Comparison of ENCODE assay signal across 21 cellular contexts in the genomic region with DNA sequence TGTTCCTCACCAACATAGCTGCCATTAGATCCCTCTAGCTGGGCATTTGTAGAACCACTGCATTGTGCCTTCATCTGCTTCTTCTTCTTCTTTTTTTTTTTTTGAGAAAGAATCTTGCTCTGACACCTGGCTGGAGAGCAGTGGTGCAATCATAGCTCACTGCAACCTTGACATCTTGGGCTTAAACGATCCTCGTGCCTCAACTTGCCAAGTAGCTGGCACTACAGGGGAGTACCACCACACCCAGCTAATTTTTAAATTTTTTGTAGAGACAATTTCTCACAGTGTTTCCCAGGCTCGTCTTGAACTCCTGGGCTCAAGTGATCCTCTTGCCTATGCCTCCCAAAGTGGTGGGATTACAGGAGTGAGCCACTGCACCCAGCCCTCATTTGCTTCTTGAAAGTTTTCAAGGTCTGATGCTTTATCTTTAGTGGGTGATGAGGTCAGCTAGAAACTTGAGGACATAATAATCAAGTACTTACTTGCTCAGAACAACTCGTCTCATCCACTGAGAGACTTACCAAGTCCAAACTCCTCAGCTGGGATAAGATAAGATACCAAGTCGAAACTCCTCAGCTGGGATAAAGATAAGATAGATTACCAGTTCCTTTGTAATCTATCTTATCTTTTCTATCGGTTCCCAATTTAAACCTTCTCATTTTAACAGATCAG.
A peak's percentile ranks its signal among the peaks of the same experiment; 100 is the strongest.
DNase-seq lines count a peak whose midpoint lies in the region; FAIRE-seq and TF ChIP-seq lines count a peak whose summit lies in the region.
"Had no signal": no experiment of that assay in that cellular context is flagged by ENCODE, and none has a peak within 500 bp of the region (broad histone marks: within the 10 kb centered on the region; RNA-seq: fewer than 3 reads in every experiment).

No MANE protein-coding gene starts in this region.

- H3K4me3 Mint-ChIP-seq in activated T-cell treated with anti-CD3 and anti-CD28 coated beads, Interleukin-2, amount 50 U/mL, for 24 hours = no peak overlapping the region
- H3K4me3 Mint-ChIP-seq: activated CD4-positive, alpha-beta T cell treated with anti-CD3 and anti-CD28 coated beads, Interleukin-2, amount 10 ng/mL, durations not matched to agents 7 days and 5 days; activated naive CD8-positive, alpha-beta T cell treated with anti-CD3 and anti-CD28 coated beads for 36 hours; mesothelial cell of epicardium had no signal

- H3K27me3 Mint-ChIP-seq in activated T-cell treated with anti-CD3 and anti-CD28 coated beads, Interleukin-2, amount 50 U/mL, for 24 hours = no peaks in the 10 kb centered on the region
- H3K27me3 Mint-ChIP-seq: activated CD4-positive, alpha-beta T cell treated with anti-CD3 and anti-CD28 coated beads, Interleukin-2, amount 10 ng/mL, durations not matched to agents 7 days and 5 days; activated naive CD8-positive, alpha-beta T cell treated with anti-CD3 and anti-CD28 coated beads for 36 hours had no signal

- peak overlapping the region; percentile 15; the same call in 1 of the 2 replicates for H3K4me2 ChIP-seq in KMS-11
- H3K4me2 ChIP-seq: A549 had no signal

- H4K20me1 ChIP-seq in KMS-11 (ENCODE audit: insufficient read depth) = no peaks in the 10 kb centered on the region

- H3K27ac Mint-ChIP-seq in activated T-cell treated with anti-CD3 and anti-CD28 coated beads, Interleukin-2, amount 50 U/mL, for 24 hours = peak overlapping the region; percentile 46
- H3K27ac Mint-ChIP-seq: activated CD4-positive, alpha-beta T cell treated with anti-CD3 and anti-CD28 coated beads, Interleukin-2, amount 10 ng/mL, durations not matched to agents 7 days and 5 days; activated naive CD8-positive, alpha-beta T cell treated with anti-CD3 and anti-CD28 coated beads for 36 hours; mesothelial cell of epicardium had no signal

- H3K9me3 Mint-ChIP-seq in activated T-cell treated with anti-CD3 and anti-CD28 coated beads, Interleukin-2, amount 50 U/mL, for 24 hours = no peaks in the 10 kb centered on the region
- H3K9me3 Mint-ChIP-seq: activated CD4-positive, alpha-beta T cell treated with anti-CD3 and anti-CD28 coated beads, Interleukin-2, amount 10 ng/mL, durations not matched to agents 7 days and 5 days; activated naive CD8-positive, alpha-beta T cell treated with anti-CD3 and anti-CD28 coated beads for 36 hours; mesothelial cell of epicardium had no signal

- H3K4me1 ChIP-seq in KMS-11 (ENCODE audit: low read depth, poor library complexity, severe bottlenecking) (peaks cover 69% of the 10 kb centered on the region), small intestine (ENCODE audit: control insufficient read depth in 2 of 2, insufficient read depth in 1 of 2, low read depth in 1 of 2, low read length in 1 of 2) (peaks cover 0 to 3% of the 10 kb centered on the region in 2 donors)

- peaks cover 11% of the 10 kb centered on the region for H3K36me3 Mint-ChIP-seq in activated T-cell treated with anti-CD3 and anti-CD28 coated beads, Interleukin-2, amount 50 U/mL, for 24 hours (ENCODE audit: low read depth)
- H3K36me3 Mint-ChIP-seq: mesothelial cell of epicardium had no signal

- no peak overlapping the region for H2AFZ ChIP-seq in KMS-11 (ENCODE audit: low read depth)

- H3K4me3 ChIP-seq in KMS-11 (IDR thresholded peaks at IDR 0.05; ENCODE audit: insufficient read depth, low read depth, low read length) (no peak overlapping the region), epithelial cell of esophagus (ENCODE audit: low read length) (no peak overlapping the region), small intestine (ENCODE audit: low read depth in 1 of 2, low read length in 2 of 2) (no peak overlapping the region)
- H3K4me3 ChIP-seq: A549, dorsolateral prefrontal cortex, right atrium auricular region, uterus had no signal

- peaks cover 65% of the 10 kb centered on the region for H3K79me2 ChIP-seq in KMS-11 (ENCODE audit: insufficient read depth, low read depth)

- TF ChIP-seq CTCF in KMS-11 (conservative IDR thresholded peaks at IDR 0.05; ENCODE audit: low read depth, low read length) (no peak), epithelial cell of esophagus (IDR thresholded peaks at IDR 0.05; ENCODE audit: insufficient read depth, low read depth, low read length, missing control alignments) (no peak)

- H3K27me3 ChIP-seq in KMS-11 (ENCODE audit: insufficient read depth, low read depth) (no peaks in the 10 kb centered on the region), small intestine (ENCODE audit: control insufficient read depth in 2 of 2, insufficient read depth in 2 of 2, low read length in 2 of 2) (no peaks in the 10 kb centered on the region)
- H3K27me3 ChIP-seq: dorsolateral prefrontal cortex, right atrium auricular region, uterus had no signal

- H3K9ac ChIP-seq in KMS-11 = no peak overlapping the region

- no peak for FAIRE-seq in small intestine (lab: Jason Lieb, UNC)
- FAIRE-seq: A549, TTC549 had no signal

- no peaks in the 10 kb centered on the region for H3K36me3 ChIP-seq in KMS-11 (ENCODE audit: insufficient read depth)
- no peaks in the 10 kb centered on the region for H3K36me3 ChIP-seq in small intestine (ENCODE audit: control insufficient read depth in 2 of 2, insufficient read depth in 2 of 2, low read length in 2 of 2)
- H3K36me3 ChIP-seq: right atrium auricular region, uterus had no signal

- DNase-seq in activated T-cell treated with anti-CD3 and anti-CD28 coated beads, Interleukin-2, amount 50 U/mL, for 24 hours = no peak
- no peak for DNase-seq in activated T-cell treated with anti-CD3 and anti-CD28 coated beads, Interleukin-2, amount 50 U/mL, for 1 hour
- peak; percentile 89 for DNase-seq in epithelial cell of esophagus (ENCODE audit: low read depth)
- DNase-seq in small intestine = peak; percentile 23
- DNase-seq in DMS153 treated with DMSO at 0.1 percent for 48 hours (lab: John Stamatoyannopoulos, UW; ENCODE audit: unreplicated experiment) = no peak
- DNase-seq in HUDEP-2 (lab: John Stamatoyannopoulos, UW; ENCODE audit: unreplicated experiment in 76 of 76) = no peak
- DNase-seq in NCI-H2081 treated with DMSO at 0.1 percent for 48 hours (lab: John Stamatoyannopoulos, UW) = no peak
- DNase-seq: activated CD4-positive, alpha-beta T cell treated with anti-CD3 and anti-CD28 coated beads, Interleukin-2, amount 10 ng/mL, durations not matched to agents 7 days and 5 days; activated naive CD8-positive, alpha-beta T cell treated with anti-CD3 and anti-CD28 coated beads for 36 hours; dorsolateral prefrontal cortex; hippocampal formation; kidney glomerular epithelial cell; NCI-H187; NCI-H524; uterus had no signal

- peaks cover 61% of the 10 kb centered on the region for H3K4me1 Mint-ChIP-seq in activated T-cell treated with anti-CD3 and anti-CD28 coated beads, Interleukin-2, amount 50 U/mL, for 24 hours (ENCODE audit: low read depth)

- H3K27ac ChIP-seq in KMS-11 = no peak overlapping the region
- no peak overlapping the region for H3K27ac ChIP-seq in small intestine (ENCODE audit: low read depth in 1 of 2, low read length in 1 of 2)
- H3K27ac ChIP-seq: A549, C4-2B, right atrium auricular region, uterus had no signal

- no peaks in the 10 kb centered on the region for H3K9me3 ChIP-seq in small intestine (ENCODE audit: control insufficient read depth, low read depth)
- H3K9me3 ChIP-seq: A549, right atrium auricular region, uterus had no signal

- WGBS in small intestine, 3 donors = 51 to 71% (median 56%) methylated on average over 6 of the region's 6 CpGs

Comparison
In these comparisons a context has a peak if more than half of its experiments do, and no peak if none do; other contexts are left out.
1. DNase-seq: peak in epithelial cell of esophagus (single experiment) and small intestine (single experiment); none in activated T-cell treated with anti-CD3 and anti-CD28 coated beads, Interleukin-2, amount 50 U/mL, for 24 hours (single experiment), activated T-cell treated with anti-CD3 and anti-CD28 coated beads, Interleukin-2, amount 50 U/mL, for 1 hour (single experiment), DMS153 treated with DMSO at 0.1 percent for 48 hours (single experiment), HUDEP-2 (0 of 76) and NCI-H2081 treated with DMSO at 0.1 percent for 48 hours (single experiment).